Comparison of ENCODE assay signal across 13 cellular contexts in the genomic region with DNA sequence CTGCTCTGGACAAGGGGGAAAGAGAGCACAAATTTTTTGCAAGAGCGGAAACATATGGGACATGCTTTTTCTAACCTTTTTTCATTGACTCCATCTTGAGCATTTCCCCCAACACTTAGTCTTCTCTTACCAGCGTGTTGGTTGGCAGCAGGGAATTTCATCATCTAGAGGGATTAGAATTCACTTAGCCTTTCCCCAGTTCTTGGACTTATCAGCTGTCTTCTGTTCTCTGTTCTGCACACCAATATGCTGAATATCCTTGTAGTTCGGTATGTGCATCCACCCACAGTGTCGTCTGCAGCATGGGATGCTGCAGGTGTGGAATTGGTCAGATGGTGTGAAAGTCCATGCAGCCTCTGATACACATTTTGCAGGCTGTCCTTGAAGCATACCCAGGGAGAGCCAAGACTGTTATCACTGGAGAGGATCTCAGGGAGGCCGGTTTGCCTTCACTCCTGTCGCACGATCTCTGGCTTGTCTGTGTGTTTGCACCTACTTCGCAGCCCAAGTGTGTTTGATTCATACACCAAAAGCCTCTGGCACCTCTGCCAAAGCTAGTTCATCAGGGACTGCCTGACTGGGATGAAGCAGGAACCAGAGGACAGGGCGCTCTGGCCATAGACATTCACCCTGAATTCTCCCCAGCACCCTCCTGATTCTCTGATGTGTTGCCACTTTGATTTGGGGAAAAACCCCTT.
DNase-seq lines count a peak whose midpoint lies in the region; ATAC-seq and TF ChIP-seq lines count a peak whose summit lies in the region.
"Had no signal": no experiment of that assay in that cellular context is flagged by ENCODE, and none has a peak within 500 bp of the region (broad histone marks: within the 10 kb centered on the region; RNA-seq: fewer than 3 reads in every experiment).

No MANE protein-coding gene starts in this region.

- H3K9me3 ChIP-seq in ascending aorta (no peaks in the 10 kb centered on the region), lower lobe of right lung (no peaks in the 10 kb centered on the region), Caco-2 (no peaks in the 10 kb centered on the region)
- H3K9me3 ChIP-seq: A549, body of pancreas had no signal

- no peaks in the 10 kb centered on the region for H3K27me3 ChIP-seq in ascending aorta
- H3K27me3 ChIP-seq in lower lobe of right lung (ENCODE audit: low read depth), result no peaks in the 10 kb centered on the region
- H3K27me3 ChIP-seq in Caco-2 (replicated peaks; ENCODE audit: control insufficient read depth, insufficient read depth, low read length), result no peaks in the 10 kb centered on the region
- H3K27me3 ChIP-seq: body of pancreas had no signal

- CTCF ChIA-PET in Caco-2 (lab: Charles Lee), result no interaction called here

- no peaks in the 10 kb centered on the region for H3K27me3 Mint-ChIP-seq in activated CD4-positive, alpha-beta T cell treated with anti-CD3 and anti-CD28 coated beads, Interleukin-2, amount 10 ng/mL, durations not matched to agents 24 days and 14 days
- no peaks in the 10 kb centered on the region for H3K27me3 Mint-ChIP-seq in Caco-2 (ENCODE audit: insufficient read depth, unreplicated experiment)

- ATAC-seq in lower lobe of right lung, result no peak
- ATAC-seq: A549, body of pancreas had no signal

- TF ChIP-seq CTCF in ascending aorta (IDR thresholded peaks at IDR 0.05), result no peak
- no peak for TF ChIP-seq CTCF in lower lobe of right lung (IDR thresholded peaks at IDR 0.05)
- no peak for TF ChIP-seq CTCF in Caco-2 (IDR thresholded peaks at IDR 0.05; ENCODE audit: insufficient read depth in 1 of 2, low read depth in 1 of 2, low read length in 1 of 2, severe bottlenecking in 1 of 2, unreplicated experiment in 1 of 2)

- H3K4me3 ChIP-seq in ascending aorta (no peak overlapping the region), lower lobe of right lung (no peak overlapping the region), Caco-2 (ENCODE audit: low read depth, low read length) (no peak overlapping the region)
- H3K4me3 ChIP-seq: A549, body of pancreas, SK-N-MC had no signal

- intact Hi-C loops in activated CD4-positive, alpha-beta T cell treated with anti-CD3 and anti-CD28 coated beads, Interleukin-2, amount 10 ng/mL, durations not matched to agents 24 days and 14 days (cut with micrococcal nuclease), result loop anchor here (5.0 kb wide), 1 partner anchor 60 kb away; no protein-coding TSS in a partner anchor
- intact Hi-C loops in ascending aorta (cut with DNase I), result loop anchor here (5.0 kb wide), 1 partner anchor 55 kb away; no protein-coding TSS in a partner anchor
- intact Hi-C loops in lower lobe of right lung (cut with DNase I), result no loop called here
- intact Hi-C loops in Caco-2 (cut with micrococcal nuclease; ENCODE audit: unreplicated experiment), result no loop called here

- DNase-seq in activated CD4-positive, alpha-beta T cell treated with anti-CD3 and anti-CD28 coated beads, Interleukin-2, amount 10 ng/mL, durations not matched to agents 24 days and 14 days, result no peak
- no peak for DNase-seq in activated CD4-positive, alpha-beta T cell treated with anti-CD3 and anti-CD28 coated beads for 48 hours
- DNase-seq in ascending aorta (ENCODE audit: low spot score in 2 of 2) (no peak), inferior parietal cortex (ENCODE audit: extremely low spot score) (peak; percentile 13), superior temporal gyrus (ENCODE audit: extremely low spot score) (peak; percentile 22), lower lobe of right lung (no peak), Caco-2 (no peak)
- DNase-seq in activated effector memory CD4-positive, alpha-beta T cell treated with Interleukin-2 at 50 U/mL for 16 hours, result no peak
- DNase-seq: activated CD4-positive, alpha-beta T cell treated with anti-CD3 and anti-CD28 coated beads for 1 hour; body of pancreas; GF-D8 had no signal

- H3K27ac Mint-ChIP-seq in activated CD4-positive, alpha-beta T cell treated with anti-CD3 and anti-CD28 coated beads, Interleukin-2, amount 10 ng/mL, durations not matched to agents 24 days and 14 days, result peak overlapping the region; percentile 25
- H3K27ac Mint-ChIP-seq in Caco-2 (ENCODE audit: unreplicated experiment), result no peak overlapping the region

- no TSS peak for BruUV-seq in Caco-2 (replicated peaks; lab: Mats Ljungman, UMichigan)

- peak overlapping the region; percentile 89 to 97 for H3K27ac ChIP-seq in ascending aorta
- H3K27ac ChIP-seq in lower lobe of right lung, result no peak overlapping the region
- H3K27ac ChIP-seq: A549, body of pancreas, SK-N-MC had no signal

- H3K36me3 ChIP-seq in ascending aorta, result peaks cover 0 to 14% of the 10 kb centered on the region in 2 donors
- peaks cover 19% of the 10 kb centered on the region for H3K36me3 ChIP-seq in lower lobe of right lung
- no peaks in the 10 kb centered on the region for H3K36me3 ChIP-seq in Caco-2 (ENCODE audit: control insufficient read depth, insufficient read depth, low read length)

- H3K4me3 Mint-ChIP-seq in activated CD4-positive, alpha-beta T cell treated with anti-CD3 and anti-CD28 coated beads, Interleukin-2, amount 10 ng/mL, durations not matched to agents 24 days and 14 days, result no peak overlapping the region
- H3K4me3 Mint-ChIP-seq in Caco-2 (ENCODE audit: unreplicated experiment), result no peak overlapping the region

- peaks cover 30% of the 10 kb centered on the region for H3K36me3 Mint-ChIP-seq in activated CD4-positive, alpha-beta T cell treated with anti-CD3 and anti-CD28 coated beads, Interleukin-2, amount 10 ng/mL, durations not matched to agents 24 days and 14 days (ENCODE audit: low read depth)
- H3K36me3 Mint-ChIP-seq in Caco-2 (ENCODE audit: insufficient read depth, unreplicated experiment), result no peaks in the 10 kb centered on the region

- H3K9me3 Mint-ChIP-seq in activated CD4-positive, alpha-beta T cell treated with anti-CD3 and anti-CD28 coated beads, Interleukin-2, amount 10 ng/mL, durations not matched to agents 24 days and 14 days, result peaks cover 4% of the 10 kb centered on the region
- no peaks in the 10 kb centered on the region for H3K9me3 Mint-ChIP-seq in Caco-2 (ENCODE audit: unreplicated experiment)

- H3K4me1 ChIP-seq in ascending aorta (peaks cover 15 to 23% of the 10 kb centered on the region in 2 donors), lower lobe of right lung (no peaks in the 10 kb centered on the region), Caco-2 (no peaks in the 10 kb centered on the region)
- H3K4me1 ChIP-seq: A549, body of pancreas had no signal

- H3K4me1 Mint-ChIP-seq in activated CD4-positive, alpha-beta T cell treated with anti-CD3 and anti-CD28 coated beads, Interleukin-2, amount 10 ng/mL, durations not matched to agents 24 days and 14 days, result peaks cover 53% of the 10 kb centered on the region
- no peaks in the 10 kb centered on the region for H3K4me1 Mint-ChIP-seq in Caco-2 (ENCODE audit: low read depth, unreplicated experiment)

- POLR2A ChIA-PET in Caco-2 (lab: Charles Lee), result interaction anchor here (0.5 kb wide), 1 partner anchor 209 kb away, joined by 4 read pairs; no protein-coding TSS in a partner anchor

Comparison
In these comparisons a context has a peak if more than half of its experiments do, and no peak if none do; other contexts are left out.
1. DNase-seq: peak in inferior parietal cortex (single experiment) and superior temporal gyrus (single experiment); none in activated CD4-positive, alpha-beta T cell treated with anti-CD3 and anti-CD28 coated beads, Interleukin-2, amount 10 ng/mL, durations not matched to agents 24 days and 14 days (single experiment), activated CD4-positive, alpha-beta T cell treated with anti-CD3 and anti-CD28 coated beads for 48 hours (single experiment), ascending aorta (0 of 2), lower lobe of right lung (single experiment), Caco-2 (0 of 2) and activated effector memory CD4-positive, alpha-beta T cell treated with Interleukin-2 at 50 U/mL for 16 hours (single experiment).
2. intact Hi-C loops: an anchor here in activated CD4-positive, alpha-beta T cell treated with anti-CD3 and anti-CD28 coated beads, Interleukin-2, amount 10 ng/mL, durations not matched to agents 24 days and 14 days (5.0 kb wide) and ascending aorta (5.0 kb wide); none called in lower lobe of right lung and Caco-2.